In the genomic region with DNA sequence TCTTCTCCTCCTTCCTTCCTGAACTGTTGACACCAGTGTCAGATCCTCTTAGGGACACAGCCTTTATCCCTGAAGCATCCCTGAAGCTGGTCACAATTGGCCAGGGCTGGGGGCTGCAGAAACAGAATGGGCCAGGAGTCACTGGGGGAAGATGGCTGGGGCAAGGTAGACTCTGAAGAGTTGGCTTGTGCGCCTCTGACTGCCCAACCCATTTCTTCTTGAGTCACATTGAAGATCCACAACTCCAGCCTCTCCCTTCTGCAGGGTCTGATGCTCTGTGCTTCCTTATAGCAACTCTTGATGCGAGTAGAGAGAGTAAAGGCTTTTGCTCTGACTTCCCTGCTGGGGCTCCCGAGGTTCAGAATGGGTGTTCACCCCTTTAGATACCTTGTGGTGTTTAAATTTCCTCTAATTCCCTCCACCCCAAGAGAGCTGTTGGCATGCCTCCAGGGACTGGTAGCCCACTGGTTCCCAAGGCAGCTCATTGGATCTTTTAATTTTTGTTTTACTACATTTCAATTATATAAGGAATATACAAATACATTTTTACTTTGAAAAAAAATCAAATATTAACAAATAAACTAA, we compare ENCODE assay signal across 17 cellular contexts.
"Had no signal": no experiment of that assay in that cellular context is flagged by ENCODE, and none has a peak within 500 bp of the region (broad histone marks: within the 10 kb centered on the region; RNA-seq: fewer than 3 reads in every experiment).

No MANE protein-coding gene starts in this region.

- H3K9me3 ChIP-seq: adrenal gland, mucosa of descending colon, uterus had no signal

- H3K36me3 ChIP-seq: adrenal gland, uterus had no signal

- H2AFZ ChIP-seq: parathyroid adenoma had no signal

- H3K9ac ChIP-seq: parathyroid adenoma had no signal

- H3K27ac ChIP-seq: parathyroid adenoma had no signal

- H3K4me3 Mint-ChIP-seq: activated naive CD4-positive, alpha-beta T cell treated with anti-CD3 and anti-CD28 coated beads, Interleukin-2, amount 50 U/mL, for 24 hours; activated T-helper 17 cell treated with anti-CD3 and anti-CD28 coated beads, Interleukin-2, amount 50 U/mL, for 72 hours; immature natural killer cell; naive thymus-derived CD4-positive, alpha-beta T cell; stimulated activated naive CD8-positive, alpha-beta T cell treated with anti-CD3 and anti-CD28 coated beads, Interleukin-15, amount 100 ng/mL, for 72 hours; T-cell had no signal

- H3K9me3 Mint-ChIP-seq: activated naive CD4-positive, alpha-beta T cell treated with anti-CD3 and anti-CD28 coated beads, Interleukin-2, amount 50 U/mL, for 24 hours; activated T-helper 17 cell treated with anti-CD3 and anti-CD28 coated beads, Interleukin-2, amount 50 U/mL, for 72 hours; immature natural killer cell; naive thymus-derived CD4-positive, alpha-beta T cell; stimulated activated naive CD8-positive, alpha-beta T cell treated with anti-CD3 and anti-CD28 coated beads, Interleukin-15, amount 100 ng/mL, for 72 hours; T-cell had no signal

- H3K27ac Mint-ChIP-seq: activated naive CD4-positive, alpha-beta T cell treated with anti-CD3 and anti-CD28 coated beads, Interleukin-2, amount 50 U/mL, for 24 hours; activated T-helper 17 cell treated with anti-CD3 and anti-CD28 coated beads, Interleukin-2, amount 50 U/mL, for 72 hours; T-cell had no signal

- H3K27me3 Mint-ChIP-seq: activated naive CD4-positive, alpha-beta T cell treated with anti-CD3 and anti-CD28 coated beads, Interleukin-2, amount 50 U/mL, for 24 hours; activated T-helper 17 cell treated with anti-CD3 and anti-CD28 coated beads, Interleukin-2, amount 50 U/mL, for 72 hours; naive thymus-derived CD4-positive, alpha-beta T cell; stimulated activated naive CD8-positive, alpha-beta T cell treated with anti-CD3 and anti-CD28 coated beads, Interleukin-15, amount 100 ng/mL, for 72 hours; T-cell had no signal

- H3K36me3 Mint-ChIP-seq: activated naive CD4-positive, alpha-beta T cell treated with anti-CD3 and anti-CD28 coated beads, Interleukin-2, amount 50 U/mL, for 24 hours; immature natural killer cell had no signal

- H3K4me2 ChIP-seq: smooth muscle cell had no signal

- ATAC-seq: activated T-helper 17 cell treated with anti-CD3 and anti-CD28 coated beads, Interleukin-2, amount 50 U/mL, for 72 hours; mucosa of descending colon; naive thymus-derived CD4-positive, alpha-beta T cell; stimulated activated naive CD8-positive, alpha-beta T cell treated with anti-CD3 and anti-CD28 coated beads, Interleukin-15, amount 100 ng/mL, for 72 hours; T-cell had no signal

- H3K4me1 Mint-ChIP-seq: activated T-helper 17 cell treated with anti-CD3 and anti-CD28 coated beads, Interleukin-2, amount 50 U/mL, for 72 hours had no signal

- DNase-seq: activated CD4-positive, CD25-positive, alpha-beta regulatory T cell treated with anti-CD3 and anti-CD28 coated beads, Interleukin-2, amount 50 U/mL, for 72 hours; activated T-cell treated with anti-CD3 and anti-CD28 coated beads for 4 hours; caudate nucleus; foreskin fibroblast; immature natural killer cell; mucosa of descending colon; naive thymus-derived CD4-positive, alpha-beta T cell; stimulated activated naive CD8-positive, alpha-beta T cell treated with anti-CD3 and anti-CD28 coated beads, Interleukin-15, amount 100 ng/mL, for 72 hours; T-cell; T-helper 9 cell; uterus had no signal

- H3K27me3 ChIP-seq: adrenal gland, uterus had no signal

- H3K4me3 ChIP-seq: adrenal gland, lung, mucosa of descending colon, smooth muscle cell, uterus had no signal
